In genomic region chr20:25798174-25798993, GRCh38 we compare ENCODE assay signal across 8 cellular contexts.
DNase-seq lines count a peak whose midpoint lies in the region; ATAC-seq, FAIRE-seq and TF ChIP-seq lines count a peak whose summit lies in the region.
"Not testable (repeated sequence)": the region's sequence is repeated elsewhere in the genome, so short reads cannot be mapped to it uniquely, and the experiment has no call there.

No MANE protein-coding gene starts in this region.

- not testable (repeated sequence) for H3K4me1 ChIP-seq in Panc1 (ENCODE audit: control insufficient read depth, insufficient read depth, low read length); endothelial cell of umbilical vein (ENCODE audit: control insufficient read depth, extremely low read depth, insufficient read depth, low read length); heart right ventricle; HepG2 (ENCODE audit: insufficient read depth, low read length); pancreas; aorta (ENCODE audit: control insufficient read depth in 1 of 2, insufficient read depth in 2 of 2, low read length in 2 of 2)

- not testable (repeated sequence) for H3K9ac ChIP-seq in endothelial cell of umbilical vein (replicated peaks; ENCODE audit: extremely low read depth, insufficient read depth, low read length); HepG2 (ENCODE audit: insufficient read depth, low read depth, low read length)

- ATAC-seq in Panc1, result peak; percentile 90
- peak; percentile 51 for ATAC-seq in activated CD8-positive, alpha-beta T cell treated with anti-CD3 and anti-CD28 coated beads for 36 hours
- ATAC-seq in heart right ventricle, result peak in 7 of 8 donors; percentile 49 to 86 (median 70)
- ATAC-seq in HepG2, result peak; percentile 56
- peak; percentile 63 to 82 (median 74) for ATAC-seq in pancreas
- ATAC-seq in aorta (ENCODE audit: low FRiP score), result peak; percentile 70

- not testable (repeated sequence) for DNase-seq in GM12891 (ENCODE audit: insufficient read length, low spot score); Panc1 (ENCODE audit: low read depth, low spot score); activated CD8-positive, alpha-beta T cell treated with anti-CD3 and anti-CD28 coated beads for 36 hours; endothelial cell of umbilical vein (ENCODE audit: low read depth, low spot score); heart right ventricle; HepG2 (ENCODE audit: low spot score); pancreas; aorta

- BruUV-seq in Panc1 (replicated peaks; lab: Mats Ljungman, UMichigan); endothelial cell of umbilical vein (replicated peaks; lab: Mats Ljungman, UMichigan); HepG2 (replicated peaks; lab: Mats Ljungman, UMichigan): not testable (repeated sequence)

- not testable (repeated sequence) for TF ChIP-seq EP300 in HepG2 (IDR thresholded peaks at IDR 0.05; ENCODE audit: low read depth in 2 of 2, low read length in 2 of 2); HepG2 (CRISPR knock-in tag; IDR thresholded peaks at IDR 0.05; ENCODE audit: borderline replicate concordance)

- not testable (repeated sequence) for H3K27me3 Mint-ChIP-seq in activated CD8-positive, alpha-beta T cell treated with anti-CD3 and anti-CD28 coated beads for 36 hours

- POLR2A ChIA-PET in Panc1 (lab: Charles Lee); activated CD8-positive, alpha-beta T cell treated with anti-CD3 and anti-CD28 coated beads for 36 hours (lab: Charles Lee); endothelial cell of umbilical vein (lab: Charles Lee); HepG2 (lab: Yijun Ruan, JAX): not testable (repeated sequence)

- H3K79me2 ChIP-seq in endothelial cell of umbilical vein (ENCODE audit: control insufficient read depth, insufficient read depth, low read length); HepG2 (ENCODE audit: insufficient read depth, low read length): not testable (repeated sequence)

- in situ Hi-C loops in Panc1 (cut with HindIII; ENCODE audit: low pct_unique_long_range_greater_than_20kb, low sequenced_read_pairs); HepG2 (cut with HindIII; ENCODE audit: extremely low pct_ligation_motif_present, low pct_unique_long_range_greater_than_20kb): not testable (repeated sequence)

- not testable (repeated sequence) for H3K36me3 ChIP-seq in Panc1 (ENCODE audit: control insufficient read depth, insufficient read depth, low read length); endothelial cell of umbilical vein (ENCODE audit: control insufficient read depth in 2 of 2, extremely low read depth in 1 of 2, insufficient read depth in 2 of 2, low read length in 2 of 2); heart right ventricle; HepG2 (replicated peaks in 1 of 2; ENCODE audit: control insufficient read depth in 1 of 2, insufficient read depth in 2 of 2, low read length in 2 of 2); pancreas; aorta (ENCODE audit: control insufficient read depth in 1 of 2, insufficient read depth in 2 of 2, low read length in 1 of 2)

- not testable (repeated sequence) for TF ChIP-seq CTCF in Panc1 (IDR thresholded peaks at IDR 0.05); activated CD8-positive, alpha-beta T cell treated with anti-CD3 and anti-CD28 coated beads for 36 hours (IDR thresholded peaks at IDR 0.05); endothelial cell of umbilical vein (IDR thresholded peaks at IDR 0.05; ENCODE audit: extremely low read depth in 1 of 2, insufficient read depth in 1 of 2, low read depth in 1 of 2, low read length in 2 of 2); heart right ventricle (IDR thresholded peaks at IDR 0.05); HepG2 (CRISPR knock-in tag; IDR thresholded peaks at IDR 0.05); pancreas (IDR thresholded peaks at IDR 0.05)

- not testable (repeated sequence) for H3K9me3 ChIP-seq in Panc1 (ENCODE audit: control insufficient read depth, insufficient read depth, low read depth, low read length); endothelial cell of umbilical vein (replicated peaks; ENCODE audit: control insufficient read depth, insufficient read depth, low read length); heart right ventricle; HepG2 (ENCODE audit: low read length); pancreas; aorta (ENCODE audit: control insufficient read depth, low read length)

- H3K27ac ChIP-seq in Panc1 (ENCODE audit: low read length); endothelial cell of umbilical vein (ENCODE audit: insufficient read depth, low read depth, low read length); heart right ventricle; HepG2 (ENCODE audit: extremely low read length, insufficient read depth, low read length); pancreas; aorta (ENCODE audit: low read depth in 1 of 2, low read length in 2 of 2): not testable (repeated sequence)

- H3K9me3 Mint-ChIP-seq in activated CD8-positive, alpha-beta T cell treated with anti-CD3 and anti-CD28 coated beads for 36 hours, result not testable (repeated sequence)

- no CpG with 5 or more reads among the region's 45 CpGs for WGBS in heart right ventricle, 2 donors
- no CpG with 5 or more reads among the region's 45 CpGs for WGBS in HepG2 (ENCODE audit: low lambda C conversion rate)
- WGBS in pancreas, 2 donors, result no CpG with 5 or more reads among the region's 45 CpGs
- WGBS in aorta, 2 donors, result no CpG with 5 or more reads among the region's 45 CpGs

- FAIRE-seq in GM12891 (lab: Jason Lieb, UNC) (peak; percentile 71), endothelial cell of umbilical vein (lab: Jason Lieb, UNC) (peak; percentile 87)
- FAIRE-seq in HepG2 (lab: Jason Lieb, UNC); pancreas (lab: Jason Lieb, UNC): not testable (repeated sequence)

- H3K4me2 ChIP-seq in endothelial cell of umbilical vein (ENCODE audit: insufficient read depth, low read length); HepG2 (ENCODE audit: low read depth, low read length): not testable (repeated sequence)

- not testable (repeated sequence) for H3K4me3 ChIP-seq in Panc1 (ENCODE audit: low read depth in 2 of 2, low read length in 2 of 2); endothelial cell of umbilical vein (replicated peaks in 1 of 3; ENCODE audit: insufficient read depth in 1 of 3, low read depth in 1 of 3, low read length in 3 of 3); heart right ventricle; HepG2 (replicated peaks in 1 of 3; ENCODE audit: insufficient read depth in 1 of 3, low read depth in 2 of 3, low read length in 3 of 3); pancreas; aorta (ENCODE audit: low read length in 2 of 2)

- H3K4me1 Mint-ChIP-seq in activated CD8-positive, alpha-beta T cell treated with anti-CD3 and anti-CD28 coated beads for 36 hours (ENCODE audit: low read depth), result not testable (repeated sequence)

- not testable (repeated sequence) for H3K27me3 ChIP-seq in Panc1 (ENCODE audit: control insufficient read depth, insufficient read depth, low read length); endothelial cell of umbilical vein (ENCODE audit: control insufficient read depth in 2 of 2, insufficient read depth in 2 of 2, low read length in 2 of 2); heart right ventricle; HepG2 (ENCODE audit: control insufficient read depth in 1 of 2, insufficient read depth in 2 of 2, low read length in 2 of 2); pancreas; aorta (ENCODE audit: control insufficient read depth in 1 of 2, insufficient read depth in 2 of 2, low read length in 1 of 2)

- CTCF ChIA-PET in Panc1 (lab: Charles Lee); activated CD8-positive, alpha-beta T cell treated with anti-CD3 and anti-CD28 coated beads for 36 hours (lab: Charles Lee); endothelial cell of umbilical vein (lab: Charles Lee); HepG2 (lab: Yijun Ruan, JAX; ENCODE audit: low intra/inter-chr PET ratio, low total read pairs): not testable (repeated sequence)

- TF ChIP-seq POLR2A in GM12891 (IDR thresholded peaks at IDR 0.05; ENCODE audit: low read depth, low read length); endothelial cell of umbilical vein (IDR thresholded peaks at IDR 0.05; ENCODE audit: low read depth, low read length); HepG2 (IDR thresholded peaks at IDR 0.05; ENCODE audit: insufficient read depth in 1 of 2, low read depth in 2 of 2, low read length in 2 of 2): not testable (repeated sequence)

- not testable (repeated sequence) for H4K20me1 ChIP-seq in endothelial cell of umbilical vein (replicated peaks; ENCODE audit: control insufficient read depth, extremely low read depth, insufficient read depth, low read length); HepG2 (ENCODE audit: insufficient read depth, low read length)

- not testable (repeated sequence) for H3K36me3 Mint-ChIP-seq in activated CD8-positive, alpha-beta T cell treated with anti-CD3 and anti-CD28 coated beads for 36 hours (ENCODE audit: low read depth)

- dilution Hi-C loops in endothelial cell of umbilical vein (cut with MboI; ENCODE audit: extremely low pct_ligation_motif_present, low sequenced_read_pairs), result not testable (repeated sequence)

- H3K9me1 ChIP-seq in endothelial cell of umbilical vein (replicated peaks; ENCODE audit: control insufficient read depth, extremely low read depth, insufficient read depth, low read length), result not testable (repeated sequence)

- H3K4me3 Mint-ChIP-seq in activated CD8-positive, alpha-beta T cell treated with anti-CD3 and anti-CD28 coated beads for 36 hours, result not testable (repeated sequence)

- intact Hi-C loops in Panc1 (cut with micrococcal nuclease; ENCODE audit: unreplicated experiment); activated CD8-positive, alpha-beta T cell treated with anti-CD3 and anti-CD28 coated beads for 36 hours (cut with micrococcal nuclease); endothelial cell of umbilical vein (cut with micrococcal nuclease); heart right ventricle (cut with DNase I); HepG2 (cut with micrococcal nuclease; ENCODE audit: unreplicated experiment); pancreas (cut with DNase I); aorta (cut with DNase I): not testable (repeated sequence)

- TF ChIP-seq RAD21 in HepG2 (CRISPR knock-in tag; IDR thresholded peaks at IDR 0.05), result not testable (repeated sequence)

- not testable (repeated sequence) for H2AFZ ChIP-seq in endothelial cell of umbilical vein (ENCODE audit: low read depth, low read length); HepG2 (ENCODE audit: low read length)

- H3K27ac Mint-ChIP-seq in activated CD8-positive, alpha-beta T cell treated with anti-CD3 and anti-CD28 coated beads for 36 hours, result not testable (repeated sequence)
